1 cellular context compared by ENCODE assay signal in genomic region chr2:691825-692224, GRCh38.
TF ChIP-seq lines count a peak whose summit lies in the region.

No MANE protein-coding gene starts in this region.

TF ChIP-seq in HepG2, 621 proteins besides CTCF, POLR2A, EP300 and RAD21 (continued from another document):
- TF ChIP-seq ZBTB10 (CRISPR knock-in tag; IDR thresholded peaks at IDR 0.05; ENCODE audit: borderline replicate concordance) = no peak
- TF ChIP-seq KDM5B (CRISPR knock-in tag; IDR thresholded peaks at IDR 0.05; ENCODE audit: borderline replicate concordance) = no peak
- no peak for TF ChIP-seq SIN3A (IDR thresholded peaks at IDR 0.05; ENCODE audit: borderline replicate concordance, low read depth, low read length)
- no peak for TF ChIP-seq ATM (IDR thresholded peaks at IDR 0.05; ENCODE audit: borderline replicate concordance)
- no peak for TF ChIP-seq PLRG1 (conservative IDR thresholded peaks at IDR 0.05)
- TF ChIP-seq ZBTB21 (CRISPR knock-in tag; IDR thresholded peaks at IDR 0.05) = no peak
- TF ChIP-seq NONO (IDR thresholded peaks at IDR 0.05) = no peak
- TF ChIP-seq NONO (CRISPR knock-in tag; conservative IDR thresholded peaks at IDR 0.05) = no peak
- TF ChIP-seq ARNT2 (CRISPR knock-in tag; IDR thresholded peaks at IDR 0.05; ENCODE audit: low read depth) = no peak
- no peak for TF ChIP-seq DPF2 (CRISPR knock-in tag; IDR thresholded peaks at IDR 0.05; ENCODE audit: borderline replicate concordance, low read depth)
